15 cellular contexts compared by ENCODE assay signal in the genomic region with DNA sequence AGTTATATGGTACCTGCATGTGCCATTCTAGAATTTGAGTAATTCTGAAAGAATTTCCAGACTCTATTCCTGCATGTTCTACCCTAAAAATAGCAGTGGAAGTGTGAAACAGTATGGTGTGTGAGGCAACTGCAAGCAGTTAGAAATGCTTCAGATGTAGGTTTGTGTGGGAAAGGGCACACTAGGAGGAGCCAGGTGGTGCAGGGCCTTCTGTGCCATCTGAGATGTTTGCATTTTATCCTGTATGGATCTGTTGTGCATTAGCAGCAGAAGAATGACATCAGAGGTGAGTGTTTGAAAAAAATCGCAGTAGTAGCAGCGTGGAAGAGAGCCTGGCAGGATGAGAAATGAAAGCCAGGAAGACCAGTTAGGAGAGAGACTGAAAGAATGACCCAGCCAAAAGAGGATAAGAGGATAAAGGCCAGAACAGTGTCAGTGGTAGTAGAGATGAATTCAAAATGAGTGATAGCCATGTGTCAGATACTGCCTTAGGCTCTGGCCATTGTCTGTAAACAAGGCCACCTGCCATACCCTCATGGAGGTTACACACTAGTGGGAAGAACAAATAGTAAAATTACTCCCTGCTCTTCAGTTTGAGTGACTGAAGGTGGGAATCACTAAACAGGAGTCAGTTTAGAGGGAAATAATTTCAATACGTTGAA.
DNase-seq lines count a peak whose midpoint lies in the region; ATAC-seq and TF ChIP-seq lines count a peak whose summit lies in the region.
"Had no signal": no experiment of that assay in that cellular context is flagged by ENCODE, and none has a peak within 500 bp of the region (broad histone marks: within the 10 kb centered on the region; RNA-seq: fewer than 3 reads in every experiment).

No MANE protein-coding gene starts in this region.

- H3K27ac ChIP-seq in epithelial cell of prostate = peak overlapping the region; percentile 85
- H3K27ac ChIP-seq: 22Rv1, suprapubic skin had no signal

- no peaks in the 10 kb centered on the region for H3K9me3 Mint-ChIP-seq in progenitor cell of endocrine pancreas (ENCODE audit: low read depth)
- H3K9me3 Mint-ChIP-seq: activated naive CD4-positive, alpha-beta T cell treated with anti-CD3 and anti-CD28 coated beads, Interleukin-2, amount 10 ng/mL, durations not matched to agents 7 days and 5 days; CD8-positive, alpha-beta memory T cell; natural killer cell treated with Interleukin-12 subunit alpha and Interleukin-12 subunit beta and Interleukin-15 and Interleukin-18, amount 100 ng/mL, for 72 hours had no signal

- no peak for ATAC-seq in GM21423 (IDR thresholded peaks at IDR 0.05; ENCODE audit: unreplicated experiment)
- no peak for ATAC-seq in HG03432 (IDR thresholded peaks at IDR 0.05; ENCODE audit: unreplicated experiment)
- ATAC-seq in HG02852 (IDR thresholded peaks at IDR 0.05; ENCODE audit: unreplicated experiment) = no peak
- ATAC-seq: activated CD8-positive, alpha-beta T cell treated with anti-CD3 and anti-CD28 coated beads, Interleukin-2, amount 10 ng/mL, durations not matched to agents 7 days and 5 days; natural killer cell treated with Interleukin-12 subunit alpha and Interleukin-12 subunit beta and Interleukin-15 and Interleukin-18, amount 100 ng/mL, for 72 hours had no signal

- no peaks in the 10 kb centered on the region for H3K27me3 Mint-ChIP-seq in progenitor cell of endocrine pancreas
- H3K27me3 Mint-ChIP-seq: activated naive CD4-positive, alpha-beta T cell treated with anti-CD3 and anti-CD28 coated beads, Interleukin-2, amount 10 ng/mL, durations not matched to agents 7 days and 5 days; CD8-positive, alpha-beta memory T cell had no signal

- no peaks in the 10 kb centered on the region for H3K36me3 Mint-ChIP-seq in progenitor cell of endocrine pancreas (ENCODE audit: insufficient read depth)
- H3K36me3 Mint-ChIP-seq: natural killer cell treated with Interleukin-12 subunit alpha and Interleukin-12 subunit beta and Interleukin-15 and Interleukin-18, amount 100 ng/mL, for 72 hours had no signal

- no peak overlapping the region for H3K4me3 Mint-ChIP-seq in progenitor cell of endocrine pancreas (ENCODE audit: low read depth)
- H3K4me3 Mint-ChIP-seq: activated CD8-positive, alpha-beta T cell treated with anti-CD3 and anti-CD28 coated beads, Interleukin-2, amount 10 ng/mL, durations not matched to agents 7 days and 5 days; activated naive CD4-positive, alpha-beta T cell treated with anti-CD3 and anti-CD28 coated beads, Interleukin-2, amount 10 ng/mL, durations not matched to agents 7 days and 5 days; natural killer cell treated with Interleukin-12 subunit alpha and Interleukin-12 subunit beta and Interleukin-15 and Interleukin-18, amount 100 ng/mL, for 72 hours had no signal

- DNase-seq in DMS 273 (lab: John Stamatoyannopoulos, UW; ENCODE audit: unreplicated experiment) (peak; percentile 24), DMS 273 treated with DMSO at 0.1 percent for 48 hours (lab: John Stamatoyannopoulos, UW) (no peak), NCI-H748 treated with DMSO at 0.1 percent for 48 hours (lab: John Stamatoyannopoulos, UW) (peak; percentile 58), epithelial cell of prostate (ENCODE audit: low read depth, low spot score) (no peak), progenitor cell of endocrine pancreas (ENCODE audit: low spot score, unreplicated experiment) (no peak)
- DNase-seq: activated CD8-positive, alpha-beta T cell treated with anti-CD3 and anti-CD28 coated beads, Interleukin-2, amount 10 ng/mL, durations not matched to agents 7 days and 5 days; activated naive CD4-positive, alpha-beta T cell treated with anti-CD3 and anti-CD28 coated beads, Interleukin-2, amount 10 ng/mL, durations not matched to agents 7 days and 5 days; CD8-positive, alpha-beta memory T cell; cortex of kidney had no signal

- TF ChIP-seq CTCF in progenitor cell of endocrine pancreas (IDR thresholded peaks at IDR 0.05; ENCODE audit: unreplicated experiment) = no peak

- H3K4me1 Mint-ChIP-seq in progenitor cell of endocrine pancreas (ENCODE audit: low read depth) = peaks cover 15% of the 10 kb centered on the region
- H3K4me1 Mint-ChIP-seq: activated naive CD4-positive, alpha-beta T cell treated with anti-CD3 and anti-CD28 coated beads, Interleukin-2, amount 10 ng/mL, durations not matched to agents 7 days and 5 days; CD8-positive, alpha-beta memory T cell had no signal

- H3K27ac Mint-ChIP-seq in progenitor cell of endocrine pancreas = peak overlapping the region; percentile 6
- H3K27ac Mint-ChIP-seq: activated CD8-positive, alpha-beta T cell treated with anti-CD3 and anti-CD28 coated beads, Interleukin-2, amount 10 ng/mL, durations not matched to agents 7 days and 5 days; activated naive CD4-positive, alpha-beta T cell treated with anti-CD3 and anti-CD28 coated beads, Interleukin-2, amount 10 ng/mL, durations not matched to agents 7 days and 5 days; natural killer cell treated with Interleukin-12 subunit alpha and Interleukin-12 subunit beta and Interleukin-15 and Interleukin-18, amount 100 ng/mL, for 72 hours had no signal

Comparison
In these comparisons a context has a peak if more than half of its experiments do, and no peak if none do; other contexts are left out.
1. DNase-seq: peak in DMS 273 (single experiment) and NCI-H748 treated with DMSO at 0.1 percent for 48 hours (single experiment); none in DMS 273 treated with DMSO at 0.1 percent for 48 hours (single experiment), epithelial cell of prostate (single experiment) and progenitor cell of endocrine pancreas (single experiment).